In the genomic region with DNA sequence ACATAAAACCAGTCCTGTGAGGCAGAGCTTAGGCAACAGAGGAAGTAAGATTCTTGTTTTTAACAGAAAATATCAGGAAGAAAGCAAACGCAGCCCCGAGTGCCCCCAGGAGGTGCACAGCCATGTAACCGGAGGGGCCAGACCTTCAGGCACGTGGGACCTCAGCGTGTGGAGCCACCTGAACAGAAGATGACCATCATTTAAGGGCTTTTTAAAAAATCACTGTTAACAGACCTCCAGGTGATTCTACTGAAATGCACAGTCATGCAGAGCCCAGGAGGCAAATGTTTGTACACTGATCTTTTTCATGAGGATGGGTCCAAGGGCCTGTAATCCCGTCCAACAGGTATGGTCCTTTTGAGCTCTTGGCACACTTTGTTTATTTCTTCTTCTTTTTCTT, we compare ENCODE assay signal across 1 cellular context.
TF ChIP-seq lines count a peak whose summit lies in the region.

No MANE protein-coding gene starts in this region.

TF ChIP-seq in HepG2, 621 proteins besides CTCF, POLR2A, EP300 and RAD21:
- TF ChIP-seq NFE2L2 (IDR thresholded peaks at IDR 0.05; ENCODE audit: low read length) (peak; percentile 74), MXI1 (IDR thresholded peaks at IDR 0.05; ENCODE audit: borderline replicate concordance, low read depth, low read length) (no peak)
